Comparison of ENCODE assay signal across 8 cellular contexts in genomic region chr10:132337019-132337418, GRCh38. TPM values are rescaled to one million over a fixed set of nuclear protein-coding genes. Genes with fewer than 3 reads are reported as not detected.
DNase-seq lines count a peak whose midpoint lies in the region; ATAC-seq and TF ChIP-seq lines count a peak whose summit lies in the region.

No MANE protein-coding gene starts in this region.

- peaks cover 24 to 32% of the 10 kb centered on the region in 2 donors for H3K36me3 Mint-ChIP-seq in CD14-positive monocyte
- H3K36me3 Mint-ChIP-seq in IgD-negative memory B cell = peaks cover 6% of the 10 kb centered on the region
- peaks cover 9% of the 10 kb centered on the region for H3K36me3 Mint-ChIP-seq in chondrocyte (ENCODE audit: low read depth)
- H3K36me3 Mint-ChIP-seq in naive B cell = peaks cover 6 to 15% of the 10 kb centered on the region in 2 donors

- H3K4me1 Mint-ChIP-seq in CD14-positive monocyte = peaks cover 49% of the 10 kb centered on the region
- peaks cover 5 to 25% (median 15%) of the 10 kb centered on the region in 3 donors for H3K4me1 Mint-ChIP-seq in IgD-negative memory B cell
- peaks cover 25% of the 10 kb centered on the region for H3K4me1 Mint-ChIP-seq in chondrocyte (ENCODE audit: low read depth)
- H3K4me1 Mint-ChIP-seq in naive B cell = peaks cover 28 to 52% (median 45%) of the 10 kb centered on the region in 3 donors

- peak overlapping the region; percentile 90 to 95 (median 92) for H3K27ac Mint-ChIP-seq in CD14-positive monocyte
- peak overlapping the region in 2 of 3 donors; percentile 34 to 74 for H3K27ac Mint-ChIP-seq in IgD-negative memory B cell
- peak overlapping the region; percentile 89 for H3K27ac Mint-ChIP-seq in chondrocyte (ENCODE audit: unreplicated experiment)
- H3K27ac Mint-ChIP-seq in naive B cell = peak overlapping the region; percentile 7 to 95 (median 84)

- no peak for ATAC-seq in naive B cell (ENCODE audit: low read depth in 2 of 2)

- peak overlapping the region; percentile 93 to 97 for H3K4me3 Mint-ChIP-seq in CD14-positive monocyte
- H3K4me3 Mint-ChIP-seq in IgD-negative memory B cell = peak overlapping the region; percentile 32 to 83 (median 74)
- H3K4me3 Mint-ChIP-seq in chondrocyte (ENCODE audit: unreplicated experiment) = peak overlapping the region; percentile 74
- peak overlapping the region; percentile 84 to 94 (median 90) for H3K4me3 Mint-ChIP-seq in naive B cell

- TF ChIP-seq CTCF in CD14-positive monocyte (IDR thresholded peaks at IDR 0.05) (no peak), chondrocyte (IDR thresholded peaks at IDR 0.05) (no peak)

- peaks cover 0 to 1% (median 1%) of the 10 kb centered on the region in 3 donors for H3K27me3 Mint-ChIP-seq in CD14-positive monocyte (ENCODE audit: low read depth in 3 of 3)
- no peaks in the 10 kb centered on the region for H3K27me3 Mint-ChIP-seq in IgD-negative memory B cell
- H3K27me3 Mint-ChIP-seq in chondrocyte (ENCODE audit: low read depth) = no peaks in the 10 kb centered on the region
- no peaks in the 10 kb centered on the region for H3K27me3 Mint-ChIP-seq in naive B cell

- H3K9me3 Mint-ChIP-seq in CD14-positive monocyte (no peaks in the 10 kb centered on the region), IgD-negative memory B cell (no peaks in the 10 kb centered on the region), chondrocyte (ENCODE audit: low read depth) (peaks cover 2% of the 10 kb centered on the region), naive B cell (peaks cover 0 to 4% (median 0%) of the 10 kb centered on the region in 7 donors)

- DNase-seq in CD14-positive monocyte (ENCODE audit: low spot score) (no peak), chondrocyte (ENCODE audit: low spot score) (no peak), naive B cell (peak; percentile 18), NCI-H2029 treated with DMSO at 0.1 percent for 48 hours (lab: John Stamatoyannopoulos, UW) (no peak), CD1c-positive myeloid dendritic cell (ENCODE audit: extremely low spot score) (no peak), HK-2 (ENCODE audit: unreplicated experiment) (no peak), OCI-M2 (lab: John Stamatoyannopoulos, UW; ENCODE audit: unreplicated experiment) (no peak)

- intact Hi-C loops in CD14-positive monocyte (cut with micrococcal nuclease) = loop anchor here in 1 of 2 donors (10.0 kb wide), 1 partner anchor 198 kb away; the partner anchor contains the start of gene INPP5A

RNA-seq across cellular contexts. Expression of gene LRRC27, which starts 5.0 kb away (rescaled TPM):
- polyA plus RNA-seq in CD14-positive monocyte (1 to 10 TPM; 3.6 TPM), IgD-negative memory B cell (14.5 TPM), naive B cell (ENCODE audit: low read depth in 6 of 6) (10 to 100 TPM in 1 of 6 donors, 1 to 10 TPM in 5; 7.7 to 11.1 (median 8.7) TPM)
- total RNA-seq in chondrocyte = 10.2 to 14.4 TPM (median 13.2 TPM) in 3 replicates

RNA-seq across cellular contexts. Expression of gene STK32C, which starts 29.3 kb away (rescaled TPM):
- polyA plus RNA-seq in CD14-positive monocyte (10 to 100 TPM; 13.6 to 18.4 TPM), IgD-negative memory B cell (4.0 TPM), naive B cell (ENCODE audit: low read depth in 6 of 6) (1 to 10 TPM; 5.7 to 9.5 (median 7.2) TPM)
- 15.8 to 17.9 TPM (median 17.2 TPM) in 3 replicates for total RNA-seq in chondrocyte

RNA-seq across cellular contexts. Expression of gene PWWP2B, which starts 60.0 kb away (rescaled TPM):
- polyA plus RNA-seq in CD14-positive monocyte (1 to 10 TPM; 2.4 to 2.7 TPM), IgD-negative memory B cell (9.0 TPM), naive B cell (ENCODE audit: low read depth in 6 of 6) (10 to 100 TPM in 1 of 6 donors, 1 to 10 TPM in 5; 3.3 to 10.3 (median 6.2) TPM)
- 9.9 to 13.9 TPM (median 13.2 TPM) in 3 replicates for total RNA-seq in chondrocyte
